ENCODE assay signal across 10 cellular contexts in the genomic region with DNA sequence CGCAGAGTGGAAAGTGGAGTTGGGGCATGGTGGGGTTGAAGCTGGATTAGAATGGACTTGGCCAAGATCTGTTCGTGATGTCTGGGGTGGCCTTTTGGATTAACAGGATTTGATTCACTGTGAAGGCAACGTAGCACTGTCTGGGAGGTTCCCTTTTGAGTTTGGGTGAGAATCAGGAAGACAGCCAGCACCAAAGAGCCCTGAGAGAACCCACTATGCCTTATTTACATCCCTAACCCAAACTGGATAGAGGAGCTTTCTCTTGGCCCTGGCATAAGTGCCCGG.
DNase-seq lines count a peak whose midpoint lies in the region; ATAC-seq and TF ChIP-seq lines count a peak whose summit lies in the region.
"Had no signal": no experiment of that assay in that cellular context is flagged by ENCODE, and none has a peak within 500 bp of the region (broad histone marks: within the 10 kb centered on the region; RNA-seq: fewer than 3 reads in every experiment).

No MANE protein-coding gene starts in this region.

- 60 to 83% methylated on average over 1 to 2 of the region's 4 CpGs for WGBS in gastroesophageal sphincter (ENCODE audit: low coverage in 1 of 2), 2 donors
- 74 to 85% (median 78%) methylated on average over 4 of the region's 4 CpGs for WGBS in ovary, 3 donors

- H3K4me3 ChIP-seq in gastroesophageal sphincter (no peak overlapping the region), ovary (no peak overlapping the region), tibial artery (no peak overlapping the region)

- peaks cover 5% of the 10 kb centered on the region for H3K4me1 Mint-ChIP-seq in activated T-helper 17 cell treated with anti-CD3 and anti-CD28 coated beads, Interleukin-2, amount 50 U/mL, for 72 hours

- H3K36me3 Mint-ChIP-seq in activated T-helper 17 cell treated with anti-CD3 and anti-CD28 coated beads, Interleukin-2, amount 50 U/mL, for 72 hours (ENCODE audit: low read depth), result no peaks in the 10 kb centered on the region

- H3K36me3 ChIP-seq in gastroesophageal sphincter (no peaks in the 10 kb centered on the region), ovary (no peaks in the 10 kb centered on the region), tibial artery (no peaks in the 10 kb centered on the region)
- H3K36me3 ChIP-seq: neutrophil had no signal

- H3K9me3 ChIP-seq in gastroesophageal sphincter, result no peaks in the 10 kb centered on the region
- no peaks in the 10 kb centered on the region for H3K9me3 ChIP-seq in ovary
- H3K9me3 ChIP-seq in tibial artery, result no peaks in the 10 kb centered on the region
- H3K9me3 ChIP-seq: neutrophil had no signal

- no peak for TF ChIP-seq POLR2A in gastroesophageal sphincter (IDR thresholded peaks at IDR 0.05)
- no peak for TF ChIP-seq POLR2A in ovary (IDR thresholded peaks at IDR 0.05)

- ATAC-seq in activated T-helper 17 cell treated with anti-CD3 and anti-CD28 coated beads, Interleukin-2, amount 50 U/mL, for 72 hours (replicated peaks), result no peak
- no peak for ATAC-seq in gastroesophageal sphincter
- ATAC-seq in GM19452 (IDR thresholded peaks at IDR 0.05; ENCODE audit: unreplicated experiment), result no peak

- H3K4me1 ChIP-seq in gastroesophageal sphincter (peaks cover 26 to 87% (median 50%) of the 10 kb centered on the region in 3 donors), ovary (ENCODE audit: insufficient read depth) (peaks cover 42% of the 10 kb centered on the region), tibial artery (peaks cover 0 to 92% (median 71%) of the 10 kb centered on the region in 4 donors)

- peak overlapping the region; percentile 79 to 94 (median 85) for H3K27ac ChIP-seq in gastroesophageal sphincter
- peak overlapping the region; percentile 38 to 75 for H3K27ac ChIP-seq in ovary
- peak overlapping the region; percentile 78 to 84 for H3K27ac ChIP-seq in tibial artery
- H3K27ac ChIP-seq: neutrophil had no signal

- DNase-seq in ovary (peak in 1 of 5 donors; percentile 20), tibial artery (no peak), NCI-H82 (lab: John Stamatoyannopoulos, UW) (no peak), C1 segment of cervical spinal cord (lab: John Stamatoyannopoulos, UW) (no peak)
- DNase-seq: activated naive CD4-positive, alpha-beta T cell treated with Interleukin-2 at 50 U/mL for 16 hours; stimulated activated naive CD4-positive, alpha-beta T cell had no signal

- no peak for TF ChIP-seq CTCF in gastroesophageal sphincter (IDR thresholded peaks at IDR 0.05)
- TF ChIP-seq CTCF in ovary (IDR thresholded peaks at IDR 0.05), result no peak
- TF ChIP-seq CTCF in tibial artery (IDR thresholded peaks at IDR 0.05), result no peak

- no peaks in the 10 kb centered on the region for H3K9me3 Mint-ChIP-seq in activated T-helper 17 cell treated with anti-CD3 and anti-CD28 coated beads, Interleukin-2, amount 50 U/mL, for 72 hours

- TF ChIP-seq EP300 in gastroesophageal sphincter (IDR thresholded peaks at IDR 0.05) (no peak), ovary (IDR thresholded peaks at IDR 0.05) (no peak)

- intact Hi-C loops in ovary (cut with DNase I), result loop anchor here in 1 of 4 donors (10.0 kb wide), 3 partner anchors 228 to 588 kb away; no protein-coding TSS in a partner anchor
- intact Hi-C loops in tibial artery (cut with DNase I; ENCODE audit: low total_unique reads), result no loop called here

- peak overlapping the region; percentile 46 for H3K27ac Mint-ChIP-seq in activated T-helper 17 cell treated with anti-CD3 and anti-CD28 coated beads, Interleukin-2, amount 50 U/mL, for 72 hours

- no peaks in the 10 kb centered on the region for H3K27me3 Mint-ChIP-seq in activated T-helper 17 cell treated with anti-CD3 and anti-CD28 coated beads, Interleukin-2, amount 50 U/mL, for 72 hours

- no peaks in the 10 kb centered on the region for H3K27me3 ChIP-seq in gastroesophageal sphincter
- H3K27me3 ChIP-seq in ovary, result no peaks in the 10 kb centered on the region
- no peaks in the 10 kb centered on the region for H3K27me3 ChIP-seq in tibial artery
- H3K27me3 ChIP-seq: neutrophil had no signal

- H3K4me3 Mint-ChIP-seq in activated T-helper 17 cell treated with anti-CD3 and anti-CD28 coated beads, Interleukin-2, amount 50 U/mL, for 72 hours, result no peak overlapping the region
